ENCODE assay signal across 2 cellular contexts in the genomic region with DNA sequence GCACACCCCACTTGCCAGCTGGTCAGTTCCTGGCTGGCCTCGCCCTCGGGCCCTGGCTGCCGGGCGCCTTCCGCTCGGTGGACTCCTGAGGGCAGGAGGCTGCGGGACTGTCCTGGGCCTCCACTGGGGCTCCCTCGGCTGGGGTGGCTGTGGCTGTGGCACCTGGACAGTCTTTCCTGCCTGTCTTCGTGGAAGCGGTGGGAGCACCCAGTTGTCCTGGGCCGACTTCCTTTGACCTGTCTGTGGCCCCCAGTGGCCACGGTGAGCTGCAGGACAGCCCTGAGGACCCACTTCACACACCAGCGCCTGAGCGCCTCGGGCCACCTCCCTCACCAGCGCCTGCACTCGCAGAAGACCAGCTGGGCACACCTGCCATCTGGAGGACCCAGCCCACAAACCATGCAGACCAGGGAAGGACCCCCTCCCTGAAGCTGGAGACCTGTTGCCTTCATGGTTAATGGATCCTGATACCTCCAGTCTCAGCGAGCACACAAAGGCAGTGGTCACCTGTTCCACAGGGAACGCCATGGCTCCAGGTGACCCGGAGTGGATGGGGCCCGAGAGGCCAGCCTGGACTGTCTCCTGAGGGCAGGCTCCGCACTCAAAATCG.
TF ChIP-seq lines count a peak whose summit lies in the region.

No MANE protein-coding gene starts in this region.

TF ChIP-seq in K562, 482 proteins besides CTCF, POLR2A, EP300 and RAD21:
- TF ChIP-seq MCM2 (IDR thresholded peaks at IDR 0.05; ENCODE audit: low read depth) (no peak), PHTF2 (CRISPR knock-in tag; IDR thresholded peaks at IDR 0.05) (no peak), RAD51 (IDR thresholded peaks at IDR 0.05; ENCODE audit: borderline replicate concordance, low read depth) (no peak), PCBP1 (IDR thresholded peaks at IDR 0.05; ENCODE audit: low read depth, low read length, poor library complexity, severe bottlenecking) (peak; percentile 19), STAT5B (CRISPR knock-in tag; IDR thresholded peaks at IDR 0.05) (no peak)

TF ChIP-seq in liver, 16 proteins besides CTCF, POLR2A, EP300 and RAD21:
- TF ChIP-seq FOXA2 (IDR thresholded peaks at IDR 0.05) (no peak), YY1 (IDR thresholded peaks at IDR 0.05) (no peak), EGR1 (IDR thresholded peaks at IDR 0.05; ENCODE audit: low read depth in 2 of 2) (no peak), HNF4A (conservative IDR thresholded peaks at IDR 0.05) (no peak), SP1 (IDR thresholded peaks at IDR 0.05) (no peak), FOXA1 (IDR thresholded peaks at IDR 0.05) (no peak), HNF4G (IDR thresholded peaks at IDR 0.05) (no peak)
- TF ChIP-seq, protein P1, sequence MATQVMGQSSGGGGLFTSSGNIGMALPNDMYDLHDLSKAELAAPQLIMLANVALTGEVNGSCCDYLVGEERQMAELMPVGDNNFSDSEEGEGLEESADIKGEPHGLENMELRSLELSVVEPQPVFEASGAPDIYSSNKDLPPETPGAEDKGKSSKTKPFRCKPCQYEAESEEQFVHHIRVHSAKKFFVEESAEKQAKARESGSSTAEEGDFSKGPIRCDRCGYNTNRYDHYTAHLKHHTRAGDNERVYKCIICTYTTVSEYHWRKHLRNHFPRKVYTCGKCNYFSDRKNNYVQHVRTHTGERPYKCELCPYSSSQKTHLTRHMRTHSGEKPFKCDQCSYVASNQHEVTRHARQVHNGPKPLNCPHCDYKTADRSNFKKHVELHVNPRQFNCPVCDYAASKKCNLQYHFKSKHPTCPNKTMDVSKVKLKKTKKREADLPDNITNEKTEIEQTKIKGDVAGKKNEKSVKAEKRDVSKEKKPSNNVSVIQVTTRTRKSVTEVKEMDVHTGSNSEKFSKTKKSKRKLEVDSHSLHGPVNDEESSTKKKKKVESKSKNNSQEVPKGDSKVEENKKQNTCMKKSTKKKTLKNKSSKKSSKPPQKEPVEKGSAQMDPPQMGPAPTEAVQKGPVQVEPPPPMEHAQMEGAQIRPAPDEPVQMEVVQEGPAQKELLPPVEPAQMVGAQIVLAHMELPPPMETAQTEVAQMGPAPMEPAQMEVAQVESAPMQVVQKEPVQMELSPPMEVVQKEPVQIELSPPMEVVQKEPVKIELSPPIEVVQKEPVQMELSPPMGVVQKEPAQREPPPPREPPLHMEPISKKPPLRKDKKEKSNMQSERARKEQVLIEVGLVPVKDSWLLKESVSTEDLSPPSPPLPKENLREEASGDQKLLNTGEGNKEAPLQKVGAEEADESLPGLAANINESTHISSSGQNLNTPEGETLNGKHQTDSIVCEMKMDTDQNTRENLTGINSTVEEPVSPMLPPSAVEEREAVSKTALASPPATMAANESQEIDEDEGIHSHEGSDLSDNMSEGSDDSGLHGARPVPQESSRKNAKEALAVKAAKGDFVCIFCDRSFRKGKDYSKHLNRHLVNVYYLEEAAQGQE (IDR thresholded peaks at IDR 0.05): no peak
- TF ChIP-seq, protein P2, sequence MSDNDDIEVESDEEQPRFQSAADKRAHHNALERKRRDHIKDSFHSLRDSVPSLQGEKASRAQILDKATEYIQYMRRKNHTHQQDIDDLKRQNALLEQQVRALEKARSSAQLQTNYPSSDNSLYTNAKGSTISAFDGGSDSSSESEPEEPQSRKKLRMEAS (IDR thresholded peaks at IDR 0.05): no peak
- TF ChIP-seq, protein P3, sequence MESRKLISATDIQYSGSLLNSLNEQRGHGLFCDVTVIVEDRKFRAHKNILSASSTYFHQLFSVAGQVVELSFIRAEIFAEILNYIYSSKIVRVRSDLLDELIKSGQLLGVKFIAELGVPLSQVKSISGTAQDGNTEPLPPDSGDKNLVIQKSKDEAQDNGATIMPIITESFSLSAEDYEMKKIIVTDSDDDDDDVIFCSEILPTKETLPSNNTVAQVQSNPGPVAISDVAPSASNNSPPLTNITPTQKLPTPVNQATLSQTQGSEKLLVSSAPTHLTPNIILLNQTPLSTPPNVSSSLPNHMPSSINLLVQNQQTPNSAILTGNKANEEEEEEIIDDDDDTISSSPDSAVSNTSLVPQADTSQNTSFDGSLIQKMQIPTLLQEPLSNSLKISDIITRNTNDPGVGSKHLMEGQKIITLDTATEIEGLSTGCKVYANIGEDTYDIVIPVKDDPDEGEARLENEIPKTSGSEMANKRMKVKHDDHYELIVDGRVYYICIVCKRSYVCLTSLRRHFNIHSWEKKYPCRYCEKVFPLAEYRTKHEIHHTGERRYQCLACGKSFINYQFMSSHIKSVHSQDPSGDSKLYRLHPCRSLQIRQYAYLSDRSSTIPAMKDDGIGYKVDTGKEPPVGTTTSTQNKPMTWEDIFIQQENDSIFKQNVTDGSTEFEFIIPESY (IDR thresholded peaks at IDR 0.05): no peak
- TF ChIP-seq, protein P4, sequence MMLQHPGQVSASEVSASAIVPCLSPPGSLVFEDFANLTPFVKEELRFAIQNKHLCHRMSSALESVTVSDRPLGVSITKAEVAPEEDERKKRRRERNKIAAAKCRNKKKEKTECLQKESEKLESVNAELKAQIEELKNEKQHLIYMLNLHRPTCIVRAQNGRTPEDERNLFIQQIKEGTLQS (IDR thresholded peaks at IDR 0.05): no peak
